In the genomic region with DNA sequence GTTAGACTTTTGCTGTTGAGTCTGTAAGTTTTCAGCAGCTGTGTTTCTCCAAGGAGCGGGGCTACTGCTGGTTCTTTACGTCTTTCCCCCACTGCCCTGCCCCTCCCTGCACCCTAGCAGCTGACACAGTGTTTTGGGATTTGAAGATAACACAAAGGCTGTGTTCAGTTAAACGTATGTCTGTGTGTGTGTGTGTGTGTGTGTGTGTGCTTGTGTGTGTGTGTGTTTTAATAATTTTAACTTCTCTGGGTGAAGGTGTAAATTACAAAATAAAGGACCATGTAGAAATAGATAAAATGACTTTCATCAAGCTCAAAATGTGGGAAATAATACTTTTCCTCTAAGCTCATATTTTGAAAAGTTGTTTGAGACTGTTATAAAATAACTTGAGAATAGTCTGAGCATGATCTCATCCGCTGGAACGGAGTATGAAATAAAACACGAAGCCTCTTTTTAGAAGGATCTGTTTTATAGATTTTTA, we compare ENCODE assay signal across 10 cellular contexts. TPM values are rescaled to one million over a fixed set of nuclear protein-coding genes. Genes with fewer than 3 reads are reported as not detected.
DNase-seq lines count a peak whose midpoint lies in the region; ATAC-seq, FAIRE-seq and TF ChIP-seq lines count a peak whose summit lies in the region.
"Had no signal": no experiment of that assay in that cellular context is flagged by ENCODE, and none has a peak within 500 bp of the region (broad histone marks: within the 10 kb centered on the region; RNA-seq: fewer than 3 reads in every experiment).

No MANE protein-coding gene starts in this region.

- H3K9ac ChIP-seq in GM23248 (peak overlapping the region; percentile 79), astrocyte (ENCODE audit: low read length) (peak overlapping the region; percentile 90)

- no peak for TF ChIP-seq CTCF in astrocyte (IDR thresholded peaks at IDR 0.05; ENCODE audit: insufficient read depth, low read depth, low read length)
- TF ChIP-seq CTCF in heart right ventricle (IDR thresholded peaks at IDR 0.05), result no peak
- no peak for TF ChIP-seq CTCF in retinal pigment epithelial cell (conservative IDR thresholded peaks at IDR 0.05; ENCODE audit: low read depth, low read length)
- no peak for TF ChIP-seq CTCF in GM10266 (IDR thresholded peaks at IDR 0.05; ENCODE audit: control insufficient read depth, insufficient read depth, low read depth, missing control alignments)

- DNase-seq in GM23248 (peak; percentile 81), astrocyte (ENCODE audit: low read depth) (peak; percentile 91), heart right ventricle (peak in 1 of 2 donors; percentile 63), retinal pigment epithelial cell (ENCODE audit: low read depth) (no peak), 8988T (no peak), GM10266 (ENCODE audit: extremely low spot score) (no peak), NCI-H1105 treated with DMSO at 0.1 percent for 48 hours (lab: John Stamatoyannopoulos, UW) (no peak)
- DNase-seq: NCI-H2171 had no signal

- peaks cover 76% of the 10 kb centered on the region for H3F3A ChIP-seq in GM23248 (ENCODE audit: insufficient read depth)

- no peak overlapping the region for H2AFZ ChIP-seq in GM23248
- H2AFZ ChIP-seq in astrocyte (ENCODE audit: low read depth, low read length), result no peak overlapping the region

- ATAC-seq in heart right ventricle (peak in 6 of 8 donors; percentile 14 to 47 (median 38)), HG02763 (IDR thresholded peaks at IDR 0.05; ENCODE audit: unreplicated experiment) (no peak)

- no peaks in the 10 kb centered on the region for H3K27me3 ChIP-seq in GM23248 (replicated peaks; ENCODE audit: insufficient read depth)
- no peaks in the 10 kb centered on the region for H3K27me3 ChIP-seq in astrocyte (ENCODE audit: insufficient read depth, low read length)
- H3K27me3 ChIP-seq in heart right ventricle, result no peaks in the 10 kb centered on the region

- H3K27me3 Mint-ChIP-seq in astrocyte (ENCODE audit: low read depth, unreplicated experiment), result no peaks in the 10 kb centered on the region

- H3K9me2 ChIP-seq in GM23248 (ENCODE audit: insufficient read depth), result no peaks in the 10 kb centered on the region

- no peaks in the 10 kb centered on the region for H3K9me3 Mint-ChIP-seq in astrocyte (ENCODE audit: unreplicated experiment)

- no peaks in the 10 kb centered on the region for H3K9me3 ChIP-seq in GM23248 (ENCODE audit: low read depth)
- H3K9me3 ChIP-seq in astrocyte (ENCODE audit: insufficient read depth, low read depth, low read length), result no peaks in the 10 kb centered on the region
- H3K9me3 ChIP-seq in heart right ventricle, result no peaks in the 10 kb centered on the region

- peak overlapping the region; percentile 98 for H3K27ac Mint-ChIP-seq in astrocyte (ENCODE audit: unreplicated experiment)

- in situ Hi-C loops in GM23248 (cut with MboI), result no loop called here

- peak overlapping the region; percentile 73 for H3K4me3 Mint-ChIP-seq in astrocyte (ENCODE audit: unreplicated experiment)

- H3K79me2 ChIP-seq in GM23248 (ENCODE audit: insufficient read depth) (peaks cover 74% of the 10 kb centered on the region), astrocyte (ENCODE audit: insufficient read depth, low read length) (peaks cover 77% of the 10 kb centered on the region)

- H4K20me1 ChIP-seq in GM23248 (ENCODE audit: insufficient read depth) (no peaks in the 10 kb centered on the region), astrocyte (ENCODE audit: insufficient read depth, low read length) (peaks cover 37% of the 10 kb centered on the region)

- peak overlapping the region; percentile 84 for H3K4me2 ChIP-seq in GM23248 (ENCODE audit: unreplicated experiment)
- H3K4me2 ChIP-seq in astrocyte (ENCODE audit: low read length), result peak overlapping the region; percentile 85

- H3K27ac ChIP-seq in GM23248, result peak overlapping the region; percentile 96
- H3K27ac ChIP-seq in astrocyte (ENCODE audit: low read depth, low read length), result peak overlapping the region; percentile 99
- H3K27ac ChIP-seq in heart right ventricle, result peak overlapping the region; percentile 51 to 93 (median 86)

- H3K4me1 ChIP-seq in GM23248 (ENCODE audit: insufficient read depth), result peaks cover 70% of the 10 kb centered on the region
- H3K4me1 ChIP-seq in astrocyte (ENCODE audit: insufficient read depth, low read length), result peaks cover 58% of the 10 kb centered on the region
- H3K4me1 ChIP-seq in heart right ventricle, result peaks cover 23 to 85% (median 79%) of the 10 kb centered on the region in 9 donors

- peaks cover 64% of the 10 kb centered on the region for H3K4me1 Mint-ChIP-seq in astrocyte (ENCODE audit: low read depth, unreplicated experiment)

- H3K36me3 ChIP-seq in GM23248 (ENCODE audit: low read depth) (no peaks in the 10 kb centered on the region), astrocyte (ENCODE audit: insufficient read depth, low read length) (no peaks in the 10 kb centered on the region), heart right ventricle (no peaks in the 10 kb centered on the region)

- H3K4me3 ChIP-seq in GM23248, result peak overlapping the region; percentile 61
- H3K4me3 ChIP-seq in astrocyte (ENCODE audit: insufficient read depth, low read depth, low read length), result peak overlapping the region; percentile 51
- H3K4me3 ChIP-seq in heart right ventricle, result peak overlapping the region in 5 of 10 donors; percentile 12 to 31 (median 20)
- H3K4me3 ChIP-seq in retinal pigment epithelial cell (ENCODE audit: low read length), result peak overlapping the region; percentile 14

- 3 to 4% methylated on average over 6 of the region's 6 CpGs for WGBS in GM23248 (ENCODE audit: low coverage in 1 of 2, low lambda C conversion rate in 2 of 2, missing lambda C conversion rate in 2 of 2), 2 experiments
- WGBS in heart right ventricle, 2 donors, result 19 to 28% methylated on average over 6 of the region's 6 CpGs

- H3K36me3 Mint-ChIP-seq in astrocyte (ENCODE audit: low read depth, unreplicated experiment), result peaks cover 3% of the 10 kb centered on the region

- no peak for FAIRE-seq in astrocyte (lab: Jason Lieb, UNC)

- intact Hi-C loops in heart right ventricle (cut with DNase I), result loop anchor here in 2 of 10 donors (5.0 kb wide), 2 partner anchors 64 to 134 kb away; no protein-coding TSS in a partner anchor

RNA-seq across cellular contexts. Expression of a gene that starts 10.9 kb away (rescaled TPM):
- total RNA-seq in GM23248 (2014; rRNA removed; shearing (Covaris generic)), result 66.1 and 68.2 TPM in 2 replicates
- polyA plus RNA-seq in GM23248 (2016; fragmentation: Nextera tagmentation; extraction: Ambion mirVana) (22.0 and 22.9 TPM in 2 replicates), heart right ventricle (10 to 100 TPM; 16.2 TPM)
- total RNA-seq in astrocyte (113 and 117 TPM in 2 replicates), heart right ventricle (10 to 100 TPM; 27.1 to 48.8 (median 34.0) TPM)

RNA-seq across cellular contexts. Expression of a gene that starts 50.7 kb away (rescaled TPM):
- not detected in 2 replicates for total RNA-seq in GM23248 (2014; rRNA removed; shearing (Covaris generic))
- polyA plus RNA-seq in GM23248 (2016; fragmentation: Nextera tagmentation; extraction: Ambion mirVana) (0.18 and 0.53 TPM in 2 replicates), heart right ventricle (under 1 TPM in 1 of 2 donors, not detected in 1; 0.06 TPM)
- total RNA-seq in astrocyte (not detected in 2 replicates), heart right ventricle (not detected)
- total RNA-seq: G401 had no signal

Comparison
In these comparisons a context has a peak if more than half of its experiments do, and no peak if none do; other contexts are left out.
1. DNase-seq: peak in GM23248 (single experiment) and astrocyte (single experiment); none in retinal pigment epithelial cell (single experiment), 8988T (single experiment), GM10266 (single experiment) and NCI-H1105 treated with DMSO at 0.1 percent for 48 hours (single experiment).
2. Peak in every context shown above with its lines, with median percentiles within 50 percentile points of each other: H3K27ac ChIP-seq.